ENCODE assay signal across 14 cellular contexts in the genomic region with DNA sequence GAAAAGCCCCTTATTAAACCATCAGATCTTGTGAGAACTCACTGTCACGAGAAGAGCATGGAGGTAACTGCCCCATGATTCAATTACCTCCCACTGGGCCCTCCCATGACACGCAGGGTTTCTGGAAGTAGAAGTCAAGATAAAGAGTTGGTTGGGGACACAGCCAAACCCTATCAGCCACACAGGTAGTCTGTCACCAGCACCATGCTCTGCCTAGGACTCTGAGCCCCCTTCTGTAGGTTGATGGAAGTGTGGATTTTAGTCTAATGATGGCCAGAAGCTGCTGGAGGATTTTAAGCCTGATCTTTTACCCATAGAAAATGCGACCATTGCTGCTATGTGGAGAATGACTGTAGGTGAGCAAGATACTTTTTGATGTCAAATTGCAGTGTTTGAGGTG.
DNase-seq lines count a peak whose midpoint lies in the region; ATAC-seq, FAIRE-seq and TF ChIP-seq lines count a peak whose summit lies in the region.
"Had no signal": no experiment of that assay in that cellular context is flagged by ENCODE, and none has a peak within 500 bp of the region (broad histone marks: within the 10 kb centered on the region; RNA-seq: fewer than 3 reads in every experiment).

No MANE protein-coding gene starts in this region.

- peaks cover 91% of the 10 kb centered on the region for H3K79me2 ChIP-seq in OCI-LY3 (ENCODE audit: low read length)

- POLR2A ChIA-PET in CD8-positive, alpha-beta T cell (lab: Charles Lee), result no interaction called here

- ATAC-seq in CD8-positive, alpha-beta T cell, result no peak
- ATAC-seq in psoas muscle, result no peak
- no peak for ATAC-seq in GM21381 (IDR thresholded peaks at IDR 0.05; ENCODE audit: unreplicated experiment)

- no peaks in the 10 kb centered on the region for H3K9me3 ChIP-seq in CD8-positive, alpha-beta T cell (ENCODE audit: low read length)
- H3K9me3 ChIP-seq in OCI-LY3 (ENCODE audit: insufficient read depth, low read length) (peaks cover 7% of the 10 kb centered on the region; the same call in 1 of the 2 replicates), psoas muscle (no peaks in the 10 kb centered on the region), adrenal gland (replicated peaks in 1 of 3) (no peaks in the 10 kb centered on the region)
- H3K9me3 ChIP-seq: SJSA1 had no signal

- H3K27ac ChIP-seq in CD8-positive, alpha-beta T cell (ENCODE audit: low read depth, low read length), result peak overlapping the region; percentile 33
- peak overlapping the region; percentile 14; the same call in 1 of the 2 replicates for H3K27ac ChIP-seq in OCI-LY3 (ENCODE audit: low read length)
- H3K27ac ChIP-seq in coronary artery, result peak overlapping the region; percentile 94 to 97
- H3K27ac ChIP-seq in psoas muscle, result peak overlapping the region; percentile 77
- peak overlapping the region in 1 of 5 donors; percentile 21 for H3K27ac ChIP-seq in adrenal gland

- peaks cover 82% of the 10 kb centered on the region for H3K4me1 Mint-ChIP-seq in CD8-positive, alpha-beta T cell (ENCODE audit: low read depth)

- H3K4me2 ChIP-seq in OCI-LY3 (ENCODE audit: low read length), result no peak overlapping the region

- no peak for TF ChIP-seq POLR2A in adrenal gland (IDR thresholded peaks at IDR 0.05)

- no peaks in the 10 kb centered on the region for H3K9me3 Mint-ChIP-seq in CD8-positive, alpha-beta T cell

- DNase-seq in CD8-positive, alpha-beta T cell, result no peak
- DNase-seq in coronary artery (ENCODE audit: low spot score) (no peak), psoas muscle (no peak), GM19239 (ENCODE audit: insufficient read length, low spot score) (no peak), adrenal gland (no peak)
- DNase-seq: activated effector memory CD4-positive, alpha-beta T cell treated with anti-CD3 and anti-CD28 coated beads, Interleukin-2, amount 50 U/mL, for 16 hours; cerebellar nuclear complex; GF-D8; NCI-H1417; NCI-H526 treated with DMSO at 0.1 percent for 48 hours; stimulated activated CD4-positive, alpha-beta T cell treated with anti-CD3 and anti-CD28 coated beads, Interleukin-4, amount 100 ng/mL, for 1 hour had no signal

- H3K4me3 Mint-ChIP-seq in CD8-positive, alpha-beta T cell, result no peak overlapping the region

- CTCF ChIA-PET in CD8-positive, alpha-beta T cell (lab: Charles Lee), result no interaction called here

- H4K20me1 ChIP-seq in OCI-LY3 (ENCODE audit: insufficient read depth, low read length), result peaks cover 16% of the 10 kb centered on the region; the same call in 1 of the 2 replicates

- TF ChIP-seq CTCF in CD8-positive, alpha-beta T cell (IDR thresholded peaks at IDR 0.05), result no peak
- no peak for TF ChIP-seq CTCF in OCI-LY3 (IDR thresholded peaks at IDR 0.05; ENCODE audit: low read depth, low read length)
- no peak for TF ChIP-seq CTCF in coronary artery (IDR thresholded peaks at IDR 0.05)
- TF ChIP-seq CTCF in psoas muscle (IDR thresholded peaks at IDR 0.05), result no peak
- no peak for TF ChIP-seq CTCF in adrenal gland (IDR thresholded peaks at IDR 0.05)

- no peaks in the 10 kb centered on the region for H3K36me3 ChIP-seq in CD8-positive, alpha-beta T cell (ENCODE audit: insufficient read depth, low read length)
- H3K36me3 ChIP-seq in OCI-LY3 (replicated peaks; ENCODE audit: low read depth, low read length) (peaks cover 52% of the 10 kb centered on the region), psoas muscle (ENCODE audit: insufficient read depth in 1 of 2, low read depth in 1 of 2) (no peaks in the 10 kb centered on the region), adrenal gland (replicated peaks in 1 of 2) (no peaks in the 10 kb centered on the region)

- intact Hi-C loops in CD8-positive, alpha-beta T cell (cut with DNase I, micrococcal nuclease), result loop anchor here in 1 of 2 experiments (2.0 kb wide), 1 partner anchor 39 kb away; no protein-coding TSS in a partner anchor
- intact Hi-C loops in psoas muscle (cut with DNase I) (loop anchor here in 1 of 2 donors (5.0 kb wide), 1 partner anchor 41 kb away; no protein-coding TSS in a partner anchor), adrenal gland (cut with DNase I) (no loop called here)

- peak overlapping the region; percentile 79 for H3K27ac Mint-ChIP-seq in CD8-positive, alpha-beta T cell

- H3K27me3 Mint-ChIP-seq in CD8-positive, alpha-beta T cell (ENCODE audit: low read depth), result no peaks in the 10 kb centered on the region

- no peaks in the 10 kb centered on the region for H3K27me3 ChIP-seq in CD8-positive, alpha-beta T cell (ENCODE audit: insufficient read depth, low read length)
- no peaks in the 10 kb centered on the region for H3K27me3 ChIP-seq in OCI-LY3 (ENCODE audit: low read depth, low read length)
- no peaks in the 10 kb centered on the region for H3K27me3 ChIP-seq in psoas muscle (ENCODE audit: insufficient read depth in 3 of 3, low read length in 2 of 3)
- no peaks in the 10 kb centered on the region for H3K27me3 ChIP-seq in adrenal gland
- H3K27me3 ChIP-seq: SJSA1 had no signal

- FAIRE-seq in GM19239 (lab: Jason Lieb, UNC), result no peak

- H3K4me1 ChIP-seq in CD8-positive, alpha-beta T cell (ENCODE audit: insufficient read depth, low read length), result peaks cover 57% of the 10 kb centered on the region
- H3K4me1 ChIP-seq in OCI-LY3 (ENCODE audit: low read length) (peaks cover 20% of the 10 kb centered on the region), psoas muscle (peaks cover 88% of the 10 kb centered on the region), adrenal gland (replicated peaks in 1 of 2) (peaks cover 14 to 28% of the 10 kb centered on the region in 2 donors)

- peaks cover 62% of the 10 kb centered on the region for H3K36me3 Mint-ChIP-seq in CD8-positive, alpha-beta T cell

- no peak overlapping the region for H2AFZ ChIP-seq in OCI-LY3 (ENCODE audit: low read depth, low read length)

- 92 to 96% (median 92%) methylated on average over 3 of the region's 3 CpGs for WGBS in psoas muscle, 3 donors
- 86 to 94% (median 93%) methylated on average over 3 of the region's 3 CpGs for WGBS in adrenal gland, 4 donors

- H3K4me3 ChIP-seq in CD8-positive, alpha-beta T cell (ENCODE audit: low read depth, low read length), result no peak overlapping the region
- H3K4me3 ChIP-seq in OCI-LY3 (ENCODE audit: low read length) (no peak overlapping the region), coronary artery (no peak overlapping the region), psoas muscle (no peak overlapping the region), adrenal gland (no peak overlapping the region)
- H3K4me3 ChIP-seq: SJSA1 had no signal

- no peak overlapping the region for H3K9ac ChIP-seq in OCI-LY3 (ENCODE audit: low read length)
